Comparison of ENCODE assay signal across 22 cellular contexts in genomic region chr16:58518980-58519368, GRCh38.
"Had no signal": no experiment of that assay in that cellular context is flagged by ENCODE, and none has a peak within 500 bp of the region (broad histone marks: within the 10 kb centered on the region; RNA-seq: fewer than 3 reads in every experiment).

No MANE protein-coding gene starts in this region.

- ATAC-seq: activated CD8-positive, alpha-beta T cell treated with anti-CD3 and anti-CD28 coated beads for 36 hours; body of pancreas; left lung; mucosa of descending colon; naive thymus-derived CD4-positive, alpha-beta T cell had no signal

- H3K9me3 ChIP-seq: body of pancreas, esophagus squamous epithelium, left lung, mucosa of descending colon, neutrophil, tibial nerve had no signal

- FAIRE-seq: endothelial cell of umbilical vein had no signal

- H3K9me3 Mint-ChIP-seq: activated CD8-positive, alpha-beta T cell treated with anti-CD3 and anti-CD28 coated beads for 36 hours; activated naive CD4-positive, alpha-beta T cell treated with anti-CD3 and anti-CD28 coated beads, Interleukin-2, amount 10 ng/mL, durations not matched to agents 7 days and 5 days; activated T-helper 2 cell treated with anti-CD3 and anti-CD28 coated beads, Interferon-gamma antibody, Interleukin-2, Interleukin-4, amounts not matched to agents 10 μg/mL and 5 μg/mL and 100 μg/mL, durations not matched to agents 14 hours and 24 hours and 36 hours; central memory CD8-positive, alpha-beta T cell; naive thymus-derived CD4-positive, alpha-beta T cell had no signal

- DNase-seq: activated CD4-positive, alpha-beta T cell treated with anti-CD3 and anti-CD28 coated beads for 36 hours; activated CD8-positive, alpha-beta memory T cell treated with anti-CD3 and anti-CD28 coated beads, Interleukin-2, amount 50 U/mL, for 48 hours; activated CD8-positive, alpha-beta T cell treated with anti-CD3 and anti-CD28 coated beads for 36 hours; activated naive CD4-positive, alpha-beta T cell treated with anti-CD3 and anti-CD28 coated beads, Interleukin-2, amount 10 ng/mL, durations not matched to agents 7 days and 5 days; body of pancreas; cortex of kidney; effector CD4-positive, alpha-beta T cell; esophagus squamous epithelium; islet precursor cell; left lung; mucosa of descending colon; naive thymus-derived CD4-positive, alpha-beta T cell; stimulated activated CD4-positive, alpha-beta T cell treated with anti-CD3 and anti-CD28 coated beads, Interleukin-2, amount 100 ng/mL, for 48 hours; stimulated activated naive CD4-positive, alpha-beta T cell treated with Interleukin-2 at 50 U/mL for 16 hours; substantia nigra had no signal

- H3K27me3 ChIP-seq: body of pancreas, esophagus squamous epithelium, hepatocyte, left lung, neutrophil, tibial nerve had no signal

- H3K4me3 Mint-ChIP-seq: activated CD4-positive, alpha-beta T cell treated with anti-CD3 and anti-CD28 coated beads for 36 hours; activated CD8-positive, alpha-beta T cell treated with anti-CD3 and anti-CD28 coated beads for 36 hours; activated naive CD4-positive, alpha-beta T cell treated with anti-CD3 and anti-CD28 coated beads, Interleukin-2, amount 10 ng/mL, durations not matched to agents 7 days and 5 days; central memory CD8-positive, alpha-beta T cell had no signal

- H3K27me3 Mint-ChIP-seq: activated CD4-positive, alpha-beta T cell treated with anti-CD3 and anti-CD28 coated beads for 36 hours; activated CD8-positive, alpha-beta T cell treated with anti-CD3 and anti-CD28 coated beads for 36 hours; activated naive CD4-positive, alpha-beta T cell treated with anti-CD3 and anti-CD28 coated beads, Interleukin-2, amount 10 ng/mL, durations not matched to agents 7 days and 5 days; central memory CD8-positive, alpha-beta T cell; naive thymus-derived CD4-positive, alpha-beta T cell had no signal

- H3K4me3 ChIP-seq: body of pancreas, esophagus squamous epithelium, hepatocyte, left lung, mucosa of descending colon, tibial nerve had no signal

- H3K27ac ChIP-seq: body of pancreas, esophagus squamous epithelium, hepatocyte, left lung, neutrophil, tibial nerve, VCaP had no signal
